Comparison of ENCODE assay signal across 11 cellular contexts in genomic region chr1:226584164-226584563, GRCh38. TPM values are rescaled to one million over a fixed set of nuclear protein-coding genes. Genes with fewer than 3 reads are reported as not detected.
"Had no signal": no experiment of that assay in that cellular context is flagged by ENCODE, and none has a peak within 500 bp of the region (broad histone marks: within the 10 kb centered on the region; RNA-seq: fewer than 3 reads in every experiment).

No MANE protein-coding gene starts in this region.

- H3K9me3 ChIP-seq: left ventricle myocardium inferior had no signal

- DNase-seq: activated naive CD4-positive, alpha-beta T cell; activated naive CD8-positive, alpha-beta T cell treated with anti-CD3 and anti-CD28 coated beads, Interleukin-2, amount 50 U/mL, for 24 hours; activated T-cell treated with anti-CD3 and anti-CD28 coated beads for 4 hours; aorta; cerebellar nuclear complex; dorsolateral prefrontal cortex; left ventricle myocardium inferior; mesendoderm had no signal

- H3K27ac ChIP-seq: left ventricle myocardium inferior had no signal

- ATAC-seq: activated CD4-positive, CD25-positive, alpha-beta regulatory T cell treated with anti-CD3 and anti-CD28 coated beads, Interleukin-2, amount 50 U/mL, for 24 hours; activated naive CD8-positive, alpha-beta T cell treated with anti-CD3 and anti-CD28 coated beads, Interleukin-2, amount 50 U/mL, for 24 hours; natural killer cell treated with Interleukin-12 subunit alpha and Interleukin-12 subunit beta and Interleukin-15 and Interleukin-18, amount 100 ng/mL, for 72 hours; stimulated activated effector memory CD8-positive, alpha-beta T cell treated with anti-CD3 and anti-CD28 coated beads, Interleukin-12 subunit alpha, Interleukin-12 subunit beta, amount 100 ng/mL, for 72 hours had no signal

- H3K36me3 ChIP-seq: left ventricle myocardium inferior had no signal

- H3K4me3 ChIP-seq: dorsolateral prefrontal cortex, left ventricle myocardium inferior had no signal

RNA-seq across cellular contexts. Expression of gene STUM, which starts 35.6 kb away (rescaled TPM):
- total RNA-seq: natural killer cell treated with Interleukin-12 subunit alpha and Interleukin-12 subunit beta and Interleukin-15 and Interleukin-18, amount 100 ng/mL, for 72 hours had no signal
